Comparison of ENCODE assay signal across 8 cellular contexts in genomic region chr6:35024601-35025054, GRCh38.
A peak's percentile ranks its signal among the peaks of the same experiment; 100 is the strongest.
DNase-seq lines count a peak whose midpoint lies in the region; ATAC-seq and TF ChIP-seq lines count a peak whose summit lies in the region.

No MANE protein-coding gene starts in this region.

- H3K4me1 ChIP-seq in mucosa of stomach (ENCODE audit: control insufficient read depth, insufficient read depth, low read length) = peaks cover 39% of the 10 kb centered on the region

- DNase-seq in EL (peak; percentile 53), NCI-H345 (lab: John Stamatoyannopoulos, UW) (peak; percentile 77), dorsolateral prefrontal cortex (peak in 2 of 10 donors; percentile 47 to 52), GM10266 (ENCODE audit: extremely low spot score) (no peak), occipital lobe (lab: John Stamatoyannopoulos, UW) (no peak)
- no peak for DNase-seq in activated CD4-positive, alpha-beta T cell treated with anti-CD3 and anti-CD28 coated beads, Interleukin-2, amount 50 U/mL, for 1 hour

- H3K4me3 ChIP-seq in dorsolateral prefrontal cortex (peak overlapping the region in 9 of 59 donors; percentile 0 to 22 (median 13)), mucosa of stomach (ENCODE audit: low read length) (no peak overlapping the region)

- ATAC-seq in HG02610 (IDR thresholded peaks at IDR 0.05; ENCODE audit: unreplicated experiment) = no peak

- no peaks in the 10 kb centered on the region for H3K36me3 ChIP-seq in mucosa of stomach (ENCODE audit: control insufficient read depth, insufficient read depth, low read length)

- peak overlapping the region in 58 of 59 donors; percentile 9 to 95 (median 82) for H3K27ac ChIP-seq in dorsolateral prefrontal cortex

- peak overlapping the region; percentile 0 for H3K9ac ChIP-seq in mucosa of stomach (ENCODE audit: low read length)

- intact Hi-C loops in dorsolateral prefrontal cortex (cut with DNase I) = loop anchor here in 1 of 2 donors (1.0 kb wide), 1 partner anchor 24 kb away; no protein-coding TSS in a partner anchor

- peak in 5 of 56 donors; percentile 8 to 18 (median 14) for TF ChIP-seq CTCF in dorsolateral prefrontal cortex (IDR thresholded peaks at IDR 0.05 in 54 of 56, conservative IDR thresholded peaks at IDR 0.05 in 2 of 56; ENCODE audit: low read depth in 1 of 56, partially characterized antibody in 56 of 56)
- TF ChIP-seq CTCF in GM10266 (IDR thresholded peaks at IDR 0.05; ENCODE audit: control insufficient read depth, insufficient read depth, low read depth, missing control alignments) = no peak

- H3K27me3 ChIP-seq in dorsolateral prefrontal cortex = no peaks in the 10 kb centered on the region
- no peaks in the 10 kb centered on the region for H3K27me3 ChIP-seq in mucosa of stomach (ENCODE audit: control insufficient read depth, insufficient read depth, low read length)

- no peaks in the 10 kb centered on the region for H3K9me3 ChIP-seq in mucosa of stomach (ENCODE audit: control insufficient read depth, low read length)

Comparison
In these comparisons a context has a peak if more than half of its experiments do, and no peak if none do; other contexts are left out.
1. DNase-seq: peak in EL (single experiment) and NCI-H345 (single experiment); none in activated CD4-positive, alpha-beta T cell treated with anti-CD3 and anti-CD28 coated beads, Interleukin-2, amount 50 U/mL, for 1 hour (single experiment), GM10266 (single experiment) and occipital lobe (single experiment).